ENCODE assay signal across 9 cellular contexts in genomic region chr4:139633661-139634060, GRCh38. TPM values are rescaled to one million over a fixed set of nuclear protein-coding genes. Genes with fewer than 3 reads are reported as not detected.
DNase-seq lines count a peak whose midpoint lies in the region; ATAC-seq and TF ChIP-seq lines count a peak whose summit lies in the region.
"Had no signal": no experiment of that assay in that cellular context is flagged by ENCODE, and none has a peak within 500 bp of the region (broad histone marks: within the 10 kb centered on the region; RNA-seq: fewer than 3 reads in every experiment).

No MANE protein-coding gene starts in this region.

- H3K4me1 ChIP-seq in CD4-positive, alpha-beta memory T cell (ENCODE audit: insufficient read depth, low read length): no peaks in the 10 kb centered on the region

- peaks cover 0 to 23% (median 11%) of the 10 kb centered on the region in 8 donors for H3K9me3 Mint-ChIP-seq in CD4-positive, alpha-beta memory T cell

- no peaks in the 10 kb centered on the region for H3K27me3 ChIP-seq in dorsolateral prefrontal cortex
- no peaks in the 10 kb centered on the region for H3K27me3 ChIP-seq in CD4-positive, alpha-beta memory T cell (ENCODE audit: insufficient read depth, low read length)

- peak overlapping the region in 53 of 59 donors; percentile 1 to 60 (median 37) for H3K4me3 ChIP-seq in dorsolateral prefrontal cortex
- no peak overlapping the region for H3K4me3 ChIP-seq in CD4-positive, alpha-beta memory T cell (ENCODE audit: low read length in 2 of 2)

- no peak for ATAC-seq in GM21360 (IDR thresholded peaks at IDR 0.05; ENCODE audit: unreplicated experiment)

- CTCF ChIA-PET in CD4-positive, alpha-beta memory T cell (lab: Charles Lee; ENCODE audit: partially characterized antibody): no interaction called here

- no peaks in the 10 kb centered on the region for H3K36me3 Mint-ChIP-seq in CD4-positive, alpha-beta memory T cell

- H3K27ac ChIP-seq in dorsolateral prefrontal cortex: no peak overlapping the region
- no peak overlapping the region for H3K27ac ChIP-seq in CD4-positive, alpha-beta memory T cell (ENCODE audit: low read depth, low read length)

- H3K4me3 Mint-ChIP-seq in CD4-positive, alpha-beta memory T cell: no peak overlapping the region
- H3K4me3 Mint-ChIP-seq: central memory CD8-positive, alpha-beta T cell had no signal

- no peaks in the 10 kb centered on the region for H3K36me3 ChIP-seq in CD4-positive, alpha-beta memory T cell (ENCODE audit: insufficient read depth, low read length)

- H3K27me3 Mint-ChIP-seq in CD4-positive, alpha-beta memory T cell: peaks cover 14 to 16% of the 10 kb centered on the region in 2 donors

- H3K27ac Mint-ChIP-seq in CD4-positive, alpha-beta memory T cell: peak overlapping the region in 1 of 7 donors; percentile 49

- peak in 53 of 56 donors; percentile 14 to 78 (median 55) for TF ChIP-seq CTCF in dorsolateral prefrontal cortex (IDR thresholded peaks at IDR 0.05 in 54 of 56, conservative IDR thresholded peaks at IDR 0.05 in 2 of 56; ENCODE audit: low read depth in 1 of 56, partially characterized antibody in 56 of 56)

- DNase-seq in COLO668 (lab: John Stamatoyannopoulos, UW; ENCODE audit: unreplicated experiment) (peak; percentile 47), NCI-H1105 treated with DMSO at 0.1 percent for 48 hours (lab: John Stamatoyannopoulos, UW) (peak; percentile 8), dorsolateral prefrontal cortex (peak in 3 of 10 donors; percentile 43 to 55 (median 47)), midbrain (lab: John Stamatoyannopoulos, UW) (peak; percentile 43), cortex of kidney (lab: John Stamatoyannopoulos, UW) (no peak), NCI-H187 treated with DMSO at 0.1 percent for 48 hours (lab: John Stamatoyannopoulos, UW) (no peak)
- no peak for DNase-seq in CD4-positive, alpha-beta memory T cell

- POLR2A ChIA-PET in CD4-positive, alpha-beta memory T cell (lab: Charles Lee; ENCODE audit: partially characterized antibody): no interaction called here

- H3K4me1 Mint-ChIP-seq in CD4-positive, alpha-beta memory T cell: no peaks in the 10 kb centered on the region
- H3K4me1 Mint-ChIP-seq: central memory CD8-positive, alpha-beta T cell had no signal

- H3K9me3 ChIP-seq in CD4-positive, alpha-beta memory T cell (ENCODE audit: control insufficient read depth in 1 of 2, low read length in 2 of 2): no peaks in the 10 kb centered on the region

- intact Hi-C loops in dorsolateral prefrontal cortex (cut with DNase I): loop anchor here in 1 of 2 donors (10.0 kb wide), 2 partner anchors 139 to 219 kb away; no protein-coding TSS in a partner anchor
- intact Hi-C loops in CD4-positive, alpha-beta memory T cell (cut with micrococcal nuclease): no loop called here

RNA-seq across cellular contexts. Expression of gene MGST2, which starts 32.0 kb away (rescaled TPM):
- total RNA-seq in dorsolateral prefrontal cortex: 10 to 100 TPM; 10.6 to 42.8 (median 23.2) TPM
- 1 to 10 TPM; 1.0 to 1.5 TPM for total RNA-seq in CD4-positive, alpha-beta memory T cell
- polyA plus RNA-seq in CD4-positive, alpha-beta memory T cell: 10 to 100 TPM; 15.1 to 26.2 TPM

Comparison
In these comparisons a context has a peak if more than half of its experiments do, and no peak if none do; other contexts are left out.
1. DNase-seq: peak in COLO668 (single experiment), NCI-H1105 treated with DMSO at 0.1 percent for 48 hours (single experiment) and midbrain (single experiment); none in cortex of kidney (single experiment), NCI-H187 treated with DMSO at 0.1 percent for 48 hours (single experiment) and CD4-positive, alpha-beta memory T cell (0 of 5).
2. H3K4me3 ChIP-seq: peak in dorsolateral prefrontal cortex (53 of 59); none in CD4-positive, alpha-beta memory T cell (0 of 2).
3. RNA of gene MGST2, which starts 32.0 kb away (total RNA-seq): 10.6 to 42.8 TPM in dorsolateral prefrontal cortex; 1.0 to 1.5 TPM in CD4-positive, alpha-beta memory T cell; every median in the first group is over 4 times any median in the second.